In genomic region chr10:14822879-14823755, GRCh38 we compare ENCODE assay signal across 8 cellular contexts. TPM values are rescaled to one million over a fixed set of nuclear protein-coding genes. Genes with fewer than 3 reads are reported as not detected.
DNase-seq lines count a peak whose midpoint lies in the region; ATAC-seq and TF ChIP-seq lines count a peak whose summit lies in the region.

No MANE protein-coding gene starts in this region.

- DNase-seq in NCI-H2171 treated with DMSO at 0.1 percent for 48 hours (lab: John Stamatoyannopoulos, UW) (peak; percentile 1), NCI-H2171 (lab: John Stamatoyannopoulos, UW) (no peak), LHCN-M2 (ENCODE audit: low read depth) (peak; percentile 46), WTC11 (ENCODE audit: low spot score) (peak; percentile 29), endothelial cell (ENCODE audit: low spot score) (peak; percentile 35)
- DNase-seq in naive thymus-derived CD8-positive, alpha-beta T cell: peak in 9 of 10 donors; percentile 5 to 65 (median 36)

- H3K27me3 Mint-ChIP-seq in WTC11 (ENCODE audit: low read depth) (peaks cover 13% of the 10 kb centered on the region; the same call in 1 of the 2 replicates), endothelial cell (ENCODE audit: unreplicated experiment) (peaks cover 7% of the 10 kb centered on the region)
- H3K27me3 Mint-ChIP-seq in naive thymus-derived CD8-positive, alpha-beta T cell: no peaks in the 10 kb centered on the region

- no peaks in the 10 kb centered on the region for H3K9me3 Mint-ChIP-seq in WTC11
- H3K9me3 Mint-ChIP-seq in endothelial cell (ENCODE audit: unreplicated experiment): no peaks in the 10 kb centered on the region
- no peaks in the 10 kb centered on the region for H3K9me3 Mint-ChIP-seq in naive thymus-derived CD8-positive, alpha-beta T cell

- H3K36me3 Mint-ChIP-seq in WTC11 (no peaks in the 10 kb centered on the region), endothelial cell (ENCODE audit: low read depth, unreplicated experiment) (no peaks in the 10 kb centered on the region)
- H3K36me3 Mint-ChIP-seq in naive thymus-derived CD8-positive, alpha-beta T cell: peaks cover 0 to 3% (median 0%) of the 10 kb centered on the region in 3 donors

- POLR2A ChIA-PET in WTC11 (lab: Charles Lee): interaction anchor here (0.6 to 1.7 kb wide), 2 partner anchors 15 to 492 kb away, joined by 3 to 8 read pairs; partner anchors contain the start of genes CDNF, HSPA14 and MSANTD7
- POLR2A ChIA-PET in naive thymus-derived CD8-positive, alpha-beta T cell (lab: Charles Lee): interaction anchor here (0.6 to 1.0 kb wide), 6 partner anchors 14 to 281 kb away, joined by 3 to 4 read pairs (median 4); no protein-coding TSS in a partner anchor

- TF ChIP-seq CTCF in WTC11 (IDR thresholded peaks at IDR 0.05): no peak
- TF ChIP-seq CTCF in endothelial cell (IDR thresholded peaks at IDR 0.05; ENCODE audit: unreplicated experiment): peak; percentile 48

- ATAC-seq in WTC11 (0 out of 2 replicates have a peak, but pooled peaks have one; percentile 47), HG02840 (IDR thresholded peaks at IDR 0.05; ENCODE audit: low FRiP score, unreplicated experiment) (no peak), GM19035 (IDR thresholded peaks at IDR 0.05; ENCODE audit: unreplicated experiment) (no peak)
- peak; percentile 57 to 68 for ATAC-seq in naive thymus-derived CD8-positive, alpha-beta T cell

- H3K27ac Mint-ChIP-seq in WTC11 (no peak overlapping the region), endothelial cell (ENCODE audit: unreplicated experiment) (peak overlapping the region; percentile 32)
- peak overlapping the region in 4 of 10 donors; percentile 14 to 44 (median 32) for H3K27ac Mint-ChIP-seq in naive thymus-derived CD8-positive, alpha-beta T cell

- H3K4me3 Mint-ChIP-seq in WTC11 (no peak overlapping the region), endothelial cell (ENCODE audit: unreplicated experiment) (no peak overlapping the region)
- no peak overlapping the region for H3K4me3 Mint-ChIP-seq in naive thymus-derived CD8-positive, alpha-beta T cell

- CTCF ChIA-PET in WTC11 (lab: Charles Lee): interaction anchor here (0.8 to 3.3 kb wide), 17 partner anchors 9 to 326 kb away, joined by 3 to 28 read pairs (median 4); partner anchors contain the start of genes CDNF, HSPA14 and MSANTD7

- H3K4me1 Mint-ChIP-seq in WTC11 (peaks cover 21% of the 10 kb centered on the region), endothelial cell (ENCODE audit: unreplicated experiment) (peaks cover 30% of the 10 kb centered on the region)
- H3K4me1 Mint-ChIP-seq in naive thymus-derived CD8-positive, alpha-beta T cell: peaks cover 3 to 11% (median 8%) of the 10 kb centered on the region in 4 donors

TF ChIP-seq in WTC11, 78 proteins besides CTCF, POLR2A, EP300 and RAD21:
- TF ChIP-seq SMAD3 (CRISPR knock-in tag; IDR thresholded peaks at IDR 0.05; ENCODE audit: borderline replicate concordance): no peak
- no peak for TF ChIP-seq CREB1 (CRISPR knock-in tag; IDR thresholded peaks at IDR 0.05)
- no peak for TF ChIP-seq ERG (CRISPR knock-in tag; IDR thresholded peaks at IDR 0.05)
- TF ChIP-seq MYBL2 (CRISPR knock-in tag; IDR thresholded peaks at IDR 0.05): no peak
- TF ChIP-seq ELF4 (CRISPR knock-in tag; IDR thresholded peaks at IDR 0.05; ENCODE audit: low read depth): no peak
- TF ChIP-seq JUN (CRISPR knock-in tag; IDR thresholded peaks at IDR 0.05): no peak

RNA-seq across cellular contexts. Expression of gene CDNF, which starts 14.7 kb away (rescaled TPM):
- total RNA-seq in LHCN-M2 (2014; rRNA removed) (0.96 and 1.1 TPM in 2 replicates), WTC11 (2021) (0.27 to 1.4 TPM (median 0.41 TPM) in 3 replicates), endothelial cell (ENCODE audit: unreplicated experiment) (1.9 TPM)
- polyA plus RNA-seq in LHCN-M2 (2012): 1.3 TPM
- total RNA-seq in naive thymus-derived CD8-positive, alpha-beta T cell: 1 to 10 TPM; 4.9 to 6.2 TPM
- 1 to 10 TPM; 1.4 to 2.6 (median 2.2) TPM for polyA plus RNA-seq in naive thymus-derived CD8-positive, alpha-beta T cell

RNA-seq across cellular contexts. Expression of gene HSPA14, which starts 15.0 kb away (rescaled TPM):
- total RNA-seq in LHCN-M2 (2014; rRNA removed) (27.3 and 31.1 TPM in 2 replicates), WTC11 (2021) (26.1 to 30.1 TPM (median 27.1 TPM) in 3 replicates), endothelial cell (ENCODE audit: unreplicated experiment) (14.2 TPM)
- 9.5 TPM for polyA plus RNA-seq in LHCN-M2 (2012)
- total RNA-seq in naive thymus-derived CD8-positive, alpha-beta T cell: 10 to 100 TPM; 16.7 to 18.1 TPM
- polyA plus RNA-seq in naive thymus-derived CD8-positive, alpha-beta T cell: 10 to 100 TPM; 15.1 to 18.9 (median 17.6) TPM

RNA-seq across cellular contexts. Expression of gene MSANTD7, which starts 15.0 kb away (rescaled TPM):
- total RNA-seq in LHCN-M2 (2014; rRNA removed) (20.3 and 23.2 TPM in 2 replicates), WTC11 (2021) (13.9 to 14.6 TPM (median 14.3 TPM) in 3 replicates), endothelial cell (ENCODE audit: unreplicated experiment) (17.9 TPM)
- 8.1 TPM for polyA plus RNA-seq in LHCN-M2 (2012)
- total RNA-seq in naive thymus-derived CD8-positive, alpha-beta T cell: 10 to 100 TPM; 13.6 to 15.3 TPM
- 1 to 10 TPM; 4.6 to 9.9 (median 9.2) TPM for polyA plus RNA-seq in naive thymus-derived CD8-positive, alpha-beta T cell

RNA-seq across cellular contexts. Expression of gene FAM107B, which starts 48.4 kb away (rescaled TPM):
- total RNA-seq in LHCN-M2 (2014; rRNA removed) (8.6 and 15.2 TPM in 2 replicates), WTC11 (2021) (15.6 to 22.4 TPM (median 18.3 TPM) in 3 replicates), endothelial cell (ENCODE audit: unreplicated experiment) (462 TPM)
- polyA plus RNA-seq in LHCN-M2 (2012): 9.7 TPM
- total RNA-seq in naive thymus-derived CD8-positive, alpha-beta T cell: 100 to 1,000 TPM; 250 to 260 TPM
- polyA plus RNA-seq in naive thymus-derived CD8-positive, alpha-beta T cell: 100 to 1,000 TPM; 258 to 319 (median 276) TPM

RNA-seq across cellular contexts. Expression of gene SUV39H2, which starts 55.5 kb away (rescaled TPM):
- 29.0 and 34.0 TPM in 2 replicates for total RNA-seq in LHCN-M2 (2014; rRNA removed)
- 8.1 TPM for polyA plus RNA-seq in LHCN-M2 (2012)
- 36.4 to 41.4 TPM (median 39.9 TPM) in 3 replicates for total RNA-seq in WTC11 (2021)
- 15.6 TPM for total RNA-seq in endothelial cell (ENCODE audit: unreplicated experiment)
- 1 to 10 TPM; 3.9 to 4.4 TPM for total RNA-seq in naive thymus-derived CD8-positive, alpha-beta T cell
- 1 to 10 TPM; 2.8 to 8.6 (median 3.7) TPM for polyA plus RNA-seq in naive thymus-derived CD8-positive, alpha-beta T cell

Comparison
In these comparisons a context has a peak if more than half of its experiments do, and no peak if none do; other contexts are left out.
1. ATAC-seq: peak in WTC11 (single experiment) and naive thymus-derived CD8-positive, alpha-beta T cell (2 of 2); none in HG02840 (single experiment) and GM19035 (single experiment).